15 cellular contexts compared by ENCODE assay signal in genomic region chr5:107601076-107601475, GRCh38.
DNase-seq lines count a peak whose midpoint lies in the region; ATAC-seq and TF ChIP-seq lines count a peak whose summit lies in the region.
"Had no signal": no experiment of that assay in that cellular context is flagged by ENCODE, and none has a peak within 500 bp of the region (broad histone marks: within the 10 kb centered on the region; RNA-seq: fewer than 3 reads in every experiment).

No MANE protein-coding gene starts in this region.

- H3K27ac Mint-ChIP-seq in activated CD8-positive, alpha-beta T cell treated with anti-CD3 and anti-CD28 coated beads for 36 hours: no peak overlapping the region
- H3K27ac Mint-ChIP-seq: CD8-positive, alpha-beta T cell had no signal

- H3K36me3 ChIP-seq in liver (ENCODE audit: control insufficient read depth in 4 of 4, insufficient read depth in 3 of 4, low read depth in 1 of 4, low read length in 3 of 4) (no peaks in the 10 kb centered on the region), tibial artery (no peaks in the 10 kb centered on the region)

- intact Hi-C loops in Right ventricle myocardium superior (cut with DNase I) (no loop called here), tibial artery (cut with DNase I; ENCODE audit: low total_unique reads) (no loop called here)
- intact Hi-C loops in activated CD8-positive, alpha-beta T cell treated with anti-CD3 and anti-CD28 coated beads for 36 hours (cut with micrococcal nuclease): no loop called here

- H3K4me1 ChIP-seq in liver (ENCODE audit: control insufficient read depth in 4 of 4, insufficient read depth in 4 of 4, low read length in 3 of 4) (no peaks in the 10 kb centered on the region), tibial artery (peaks cover 0 to 6% (median 2%) of the 10 kb centered on the region in 4 donors)

- no peak overlapping the region for H3K4me3 Mint-ChIP-seq in activated CD8-positive, alpha-beta T cell treated with anti-CD3 and anti-CD28 coated beads for 36 hours
- H3K4me3 Mint-ChIP-seq: CD8-positive, alpha-beta T cell had no signal

- 42% methylated on average over 6 of the region's 6 CpGs for WGBS in liver

- H3K4me3 ChIP-seq in liver (ENCODE audit: low read depth in 1 of 3, low read length in 3 of 3) (no peak overlapping the region), tibial artery (no peak overlapping the region)
- H3K4me3 ChIP-seq: SJCRH30 had no signal

- no peak for TF ChIP-seq CTCF in liver (IDR thresholded peaks at IDR 0.05; ENCODE audit: low read depth, low read length, missing input control)
- no peak for TF ChIP-seq CTCF in activated CD8-positive, alpha-beta T cell treated with anti-CD3 and anti-CD28 coated beads for 36 hours (IDR thresholded peaks at IDR 0.05)
- TF ChIP-seq CTCF in tibial artery (IDR thresholded peaks at IDR 0.05): no peak

- CTCF ChIA-PET in activated CD8-positive, alpha-beta T cell treated with anti-CD3 and anti-CD28 coated beads for 36 hours (lab: Charles Lee): no interaction called here

- no peaks in the 10 kb centered on the region for H3K9me3 ChIP-seq in liver (ENCODE audit: control insufficient read depth in 4 of 4, low read length in 3 of 4)
- H3K9me3 ChIP-seq in tibial artery: no peaks in the 10 kb centered on the region
- H3K9me3 ChIP-seq: SJCRH30 had no signal

- H3K27me3 Mint-ChIP-seq in activated CD8-positive, alpha-beta T cell treated with anti-CD3 and anti-CD28 coated beads for 36 hours: peaks cover 16% of the 10 kb centered on the region

- H3K36me3 Mint-ChIP-seq in activated CD8-positive, alpha-beta T cell treated with anti-CD3 and anti-CD28 coated beads for 36 hours (ENCODE audit: low read depth): no peaks in the 10 kb centered on the region
- H3K36me3 Mint-ChIP-seq: CD8-positive, alpha-beta T cell had no signal

- no peaks in the 10 kb centered on the region for H3K9me3 Mint-ChIP-seq in activated CD8-positive, alpha-beta T cell treated with anti-CD3 and anti-CD28 coated beads for 36 hours
- H3K9me3 Mint-ChIP-seq: CD8-positive, alpha-beta T cell had no signal

- ATAC-seq in Right ventricle myocardium superior (ENCODE audit: poor library complexity): peak; percentile 50
- no peak for ATAC-seq in activated CD8-positive, alpha-beta T cell treated with anti-CD3 and anti-CD28 coated beads for 36 hours
- ATAC-seq: CD8-positive, alpha-beta T cell had no signal

- POLR2A ChIA-PET in activated CD8-positive, alpha-beta T cell treated with anti-CD3 and anti-CD28 coated beads for 36 hours (lab: Charles Lee): no interaction called here

- DNase-seq in HuH-7 (ENCODE audit: low spot score): peak; percentile 5
- DNase-seq in MV-4-11 (lab: John Stamatoyannopoulos, UW): peak; percentile 44
- DNase-seq in Right ventricle myocardium superior: no peak
- DNase-seq in COLO668 (lab: John Stamatoyannopoulos, UW; ENCODE audit: unreplicated experiment): no peak
- DNase-seq in activated CD8-positive, alpha-beta T cell treated with anti-CD3 and anti-CD28 coated beads for 36 hours: no peak
- no peak for DNase-seq in tibial artery
- DNase-seq in stimulated activated CD4-positive, alpha-beta T cell treated with anti-CD3 and anti-CD28 coated beads, Interleukin-4, amount 100 ng/mL, for 4 hours: no peak
- DNase-seq: CD8-positive, alpha-beta T cell; DND-41; GDM1; NCI-H1092 treated with DMSO at 0.1 percent for 48 hours; NCI-H187; NCI-H69; SJCRH30 had no signal

- H3K9ac ChIP-seq in liver (ENCODE audit: low read depth in 1 of 2, low read length in 2 of 2): no peak overlapping the region

- H3K27me3 ChIP-seq in liver (ENCODE audit: control insufficient read depth in 4 of 4, insufficient read depth in 4 of 4, low read length in 3 of 4) (peaks cover 0 to 3% (median 0%) of the 10 kb centered on the region in 4 donors), tibial artery (no peaks in the 10 kb centered on the region)
- H3K27me3 ChIP-seq: SJCRH30 had no signal

- TF ChIP-seq RAD21 in liver (IDR thresholded peaks at IDR 0.05): no peak

- H3K4me1 Mint-ChIP-seq in activated CD8-positive, alpha-beta T cell treated with anti-CD3 and anti-CD28 coated beads for 36 hours (ENCODE audit: low read depth): no peaks in the 10 kb centered on the region

- no peak overlapping the region for H3K27ac ChIP-seq in liver (ENCODE audit: low read depth in 1 of 2, low read length in 2 of 2)
- no peak overlapping the region for H3K27ac ChIP-seq in tibial artery
- H3K27ac ChIP-seq: SJCRH30 had no signal

TF ChIP-seq in liver, 16 proteins besides CTCF, POLR2A, EP300 and RAD21:
- no peak for TF ChIP-seq YY1 (IDR thresholded peaks at IDR 0.05)
- TF ChIP-seq ZBTB33 (IDR thresholded peaks at IDR 0.05): no peak
- TF ChIP-seq ATF3 (IDR thresholded peaks at IDR 0.05): peak; percentile 68
TF ChIP-seq in liver: peak in this region for 1.

Comparison
In these comparisons a context has a peak if more than half of its experiments do, and no peak if none do; other contexts are left out.
1. DNase-seq: peak in HuH-7 (single experiment) and MV-4-11 (single experiment); none in Right ventricle myocardium superior (single experiment), COLO668 (single experiment), activated CD8-positive, alpha-beta T cell treated with anti-CD3 and anti-CD28 coated beads for 36 hours (single experiment), tibial artery (0 of 2) and stimulated activated CD4-positive, alpha-beta T cell treated with anti-CD3 and anti-CD28 coated beads, Interleukin-4, amount 100 ng/mL, for 4 hours (0 of 2).